In genomic region chr15:43877371-43877770, GRCh38 we compare ENCODE assay signal across 17 cellular contexts.
"Had no signal": no experiment of that assay in that cellular context is flagged by ENCODE, and none has a peak within 500 bp of the region (broad histone marks: within the 10 kb centered on the region; RNA-seq: fewer than 3 reads in every experiment).

No MANE protein-coding gene starts in this region.

- H3K27ac ChIP-seq: breast epithelium, epithelial cell of prostate, gastrocnemius medialis, left lung, spleen, stomach, testis had no signal

- H3K4me1 Mint-ChIP-seq: activated CD4-positive, alpha-beta T cell treated with anti-CD3 and anti-CD28 coated beads, Interleukin-2, amount 10 ng/mL, durations not matched to agents 7 days and 5 days; nephron had no signal

- H3K27ac Mint-ChIP-seq: activated CD4-positive, alpha-beta T cell treated with anti-CD3 and anti-CD28 coated beads, Interleukin-2, amount 10 ng/mL, durations not matched to agents 7 days and 5 days; nephron; progenitor cell of endocrine pancreas had no signal

- H3K36me3 ChIP-seq: breast epithelium, gastrocnemius medialis had no signal

- H3K27me3 Mint-ChIP-seq: activated CD4-positive, alpha-beta T cell treated with anti-CD3 and anti-CD28 coated beads, Interleukin-2, amount 10 ng/mL, durations not matched to agents 7 days and 5 days; progenitor cell of endocrine pancreas had no signal

- H3K4me3 Mint-ChIP-seq: activated CD4-positive, alpha-beta T cell treated with anti-CD3 and anti-CD28 coated beads, Interleukin-2, amount 10 ng/mL, durations not matched to agents 7 days and 5 days; nephron had no signal

- H3K27me3 ChIP-seq: breast epithelium, gastrocnemius medialis, left lung, spleen, stomach, testis had no signal

- H3K9me3 ChIP-seq: breast epithelium, gastrocnemius medialis, left lung, spleen, stomach, testis had no signal

- H3K4me3 ChIP-seq: breast epithelium, gastrocnemius medialis, left lung, spleen, stomach, testis had no signal

- ATAC-seq: gastrocnemius medialis, left lung, sciatic nerve had no signal

- DNase-seq: activated CD4-positive, alpha-beta T cell treated with anti-CD3 and anti-CD28 coated beads, Interleukin-2, amount 10 ng/mL, durations not matched to agents 7 days and 5 days; activated naive CD4-positive, alpha-beta T cell; activated T-cell treated with anti-CD3 and anti-CD28 coated beads for 4 hours; aorta; gastrocnemius medialis; islet precursor cell; left lung; mesendoderm; occipital lobe; spleen; stomach; testis had no signal

- H3K9me3 Mint-ChIP-seq: activated CD4-positive, alpha-beta T cell treated with anti-CD3 and anti-CD28 coated beads, Interleukin-2, amount 10 ng/mL, durations not matched to agents 7 days and 5 days; nephron had no signal

- H3K4me1 ChIP-seq: breast epithelium, gastrocnemius medialis, left lung, spleen, testis had no signal
